ENCODE assay signal across 26 cellular contexts in genomic region chr9:121527371-121527770, GRCh38. TPM values are rescaled to one million over a fixed set of nuclear protein-coding genes. Genes with fewer than 3 reads are reported as not detected.
"Had no signal": no experiment of that assay in that cellular context is flagged by ENCODE, and none has a peak within 500 bp of the region (broad histone marks: within the 10 kb centered on the region; RNA-seq: fewer than 3 reads in every experiment).

No MANE protein-coding gene starts in this region.

- H3K36me3 ChIP-seq: left lung, neural progenitor cell, ovary, suprapubic skin, transverse colon had no signal

- H3K4me1 ChIP-seq: neural progenitor cell had no signal

- H3K9me3 ChIP-seq: left lung, mucosa of descending colon, ovary, suprapubic skin, transverse colon had no signal

- H3K4me3 Mint-ChIP-seq: memory B cell; naive B cell; nephron; neural progenitor cell; stimulated activated naive CD8-positive, alpha-beta T cell treated with anti-CD3 and anti-CD28 coated beads, Interleukin-15, amount 100 ng/mL, for 72 hours had no signal

- H3K4me1 Mint-ChIP-seq: memory B cell; naive B cell; stimulated activated naive CD8-positive, alpha-beta T cell treated with anti-CD3 and anti-CD28 coated beads, Interleukin-15, amount 100 ng/mL, for 72 hours had no signal

- H3K4me3 ChIP-seq: dorsolateral prefrontal cortex, hepatocyte, left lung, lung, mucosa of descending colon, neural progenitor cell, ovary, smooth muscle cell, suprapubic skin, transverse colon had no signal

- H3K27ac Mint-ChIP-seq: memory B cell; naive B cell; nephron; neural progenitor cell; stimulated activated naive CD8-positive, alpha-beta T cell treated with anti-CD3 and anti-CD28 coated beads, Interleukin-15, amount 100 ng/mL, for 72 hours had no signal

- H3K36me3 Mint-ChIP-seq: neural progenitor cell had no signal

- DNase-seq: central memory CD4-positive, alpha-beta T cell; dorsolateral prefrontal cortex; effector CD4-positive, alpha-beta T cell; kidney; left lung; mucosa of descending colon; naive B cell; nucleus accumbens; ovary; retina; stimulated activated CD4-positive, alpha-beta T cell treated with anti-CD3 and anti-CD28 coated beads, Interleukin-12 subunit alpha, Interleukin-12 subunit beta, amount 100 ng/mL, for 4 hours; stimulated activated CD4-positive, alpha-beta T cell treated with anti-CD3 and anti-CD28 coated beads, Interleukin-1b, Interleukin-23, amount 100 ng/mL, for 48 hours; stimulated activated CD4-positive, alpha-beta T cell treated with anti-CD3 and anti-CD28 coated beads, Interleukin-4, amount 100 ng/mL, for 1 hour; stimulated activated CD8-positive, alpha-beta memory T cell treated with anti-CD3 and anti-CD28 coated beads, Interleukin-4, amount 100 ng/mL, for 48 hours; stimulated activated naive CD4-positive, alpha-beta T cell; stimulated activated naive CD8-positive, alpha-beta T cell treated with anti-CD3 and anti-CD28 coated beads, Interleukin-15, amount 100 ng/mL, for 72 hours; transverse colon had no signal

- H3K27me3 ChIP-seq: dorsolateral prefrontal cortex, hepatocyte, left lung, neural progenitor cell, ovary, suprapubic skin, transverse colon had no signal

- H3K27ac ChIP-seq: dorsolateral prefrontal cortex, hepatocyte, left lung, neural progenitor cell, ovary, suprapubic skin, transverse colon had no signal

- ATAC-seq: left lung; mucosa of descending colon; sciatic nerve; stimulated activated naive CD8-positive, alpha-beta T cell treated with anti-CD3 and anti-CD28 coated beads, Interleukin-15, amount 100 ng/mL, for 72 hours had no signal

RNA-seq across cellular contexts. Expression of gene GGTA1, which starts 27.7 kb away (rescaled TPM):
- total RNA-seq: fibroblast of villous mesenchyme had no signal
